ENCODE assay signal across 9 cellular contexts in genomic region chr1:56688522-56689026, GRCh38. TPM values are rescaled to one million over a fixed set of nuclear protein-coding genes. Genes with fewer than 3 reads are reported as not detected.
A peak's percentile ranks its signal among the peaks of the same experiment; 100 is the strongest.
DNase-seq lines count a peak whose midpoint lies in the region; TF ChIP-seq lines count a peak whose summit lies in the region.
"Had no signal": no experiment of that assay in that cellular context is flagged by ENCODE, and none has a peak within 500 bp of the region (broad histone marks: within the 10 kb centered on the region; RNA-seq: fewer than 3 reads in every experiment).

No MANE protein-coding gene starts in this region.

- H3K9me3 ChIP-seq in endocrine pancreas (ENCODE audit: control insufficient read depth, low read length) (no peaks in the 10 kb centered on the region), smooth muscle cell (replicated peaks; ENCODE audit: low read depth) (no peaks in the 10 kb centered on the region), vagina (no peaks in the 10 kb centered on the region)

- peak overlapping the region; percentile 10 for H3K4me3 ChIP-seq in endocrine pancreas (ENCODE audit: control insufficient read depth, insufficient read depth, low read length)
- no peak overlapping the region for H3K4me3 ChIP-seq in smooth muscle cell
- H3K4me3 ChIP-seq in vagina = no peak overlapping the region

- no peaks in the 10 kb centered on the region for H3F3A ChIP-seq in smooth muscle cell (ENCODE audit: low read depth)

- H3K79me2 ChIP-seq in smooth muscle cell (ENCODE audit: low read depth) = no peaks in the 10 kb centered on the region

- H3K4me1 ChIP-seq in endocrine pancreas (ENCODE audit: control insufficient read depth, insufficient read depth, low read length) (no peaks in the 10 kb centered on the region), smooth muscle cell (ENCODE audit: low read depth) (peaks cover 7% of the 10 kb centered on the region), vagina (no peaks in the 10 kb centered on the region)

- intact Hi-C loops in vagina (cut with DNase I) = no loop called here

- DNase-seq in SIG-M5 treated with dmso at 0.1 percent for 504 hours (lab: John Stamatoyannopoulos, UW; ENCODE audit: unreplicated experiment) = peak; percentile 1
- DNase-seq in SIG-M5 (lab: John Stamatoyannopoulos, UW) = no peak
- DNase-seq in HT1080 (ENCODE audit: low read depth) = peak; percentile 96
- no peak for DNase-seq in smooth muscle cell (lab: John Stamatoyannopoulos, UW; ENCODE audit: unreplicated experiment)
- DNase-seq in activated CD8-positive, alpha-beta memory T cell treated with anti-CD3 and anti-CD28 coated beads, Interleukin-2, amount 50 U/mL, for 4 hours = no peak
- no peak for DNase-seq in vagina (ENCODE audit: extremely low spot score in 2 of 2)
- no peak for DNase-seq in stimulated activated CD4-positive, alpha-beta T cell treated with anti-CD3 and anti-CD28 coated beads, Interleukin-1b, Interleukin-23, amount 100 ng/mL, for 48 hours
- DNase-seq: cerebellar nuclear complex had no signal

- H2AFZ ChIP-seq in smooth muscle cell (ENCODE audit: low read depth) = no peak overlapping the region

- TF ChIP-seq CTCF in smooth muscle cell (IDR thresholded peaks at IDR 0.05; ENCODE audit: borderline replicate concordance, insufficient read depth, poor library complexity, severe bottlenecking) (no peak), vagina (IDR thresholded peaks at IDR 0.05) (no peak)

- peak overlapping the region; percentile 86 for H3K27ac ChIP-seq in smooth muscle cell (ENCODE audit: low read depth)
- H3K27ac ChIP-seq in vagina = no peak overlapping the region

- no peaks in the 10 kb centered on the region for H4K20me1 ChIP-seq in smooth muscle cell (ENCODE audit: low read depth)

- TF ChIP-seq POLR2A in vagina (IDR thresholded peaks at IDR 0.05) = no peak

- H3K27me3 ChIP-seq in endocrine pancreas (ENCODE audit: control insufficient read depth, insufficient read depth, low read length) (no peaks in the 10 kb centered on the region), smooth muscle cell (ENCODE audit: low read depth) (no peaks in the 10 kb centered on the region), vagina (no peaks in the 10 kb centered on the region)

- no peak overlapping the region for H3K4me2 ChIP-seq in smooth muscle cell

- WGBS in smooth muscle cell (ENCODE audit: low lambda C conversion rate) = 34% methylated on average over 3 of the region's 3 CpGs

- H3K9ac ChIP-seq in endocrine pancreas (ENCODE audit: control insufficient read depth, insufficient read depth, low read length) = no peak overlapping the region
- H3K9ac ChIP-seq in smooth muscle cell (ENCODE audit: low read depth) = peak overlapping the region; percentile 21

- H3K36me3 ChIP-seq in endocrine pancreas (ENCODE audit: control insufficient read depth, insufficient read depth, low read length) (no peaks in the 10 kb centered on the region), smooth muscle cell (ENCODE audit: low read depth) (no peaks in the 10 kb centered on the region), vagina (no peaks in the 10 kb centered on the region)

RNA-seq across cellular contexts. Expression of gene PRKAA2, which starts 43.5 kb away (rescaled TPM):
- total RNA-seq in HT1080 (2014; rRNA removed; shearing (Covaris generic)) = 2.2 and 2.4 TPM in 2 replicates
- 2.2 and 2.8 TPM in 2 replicates for polyA plus RNA-seq in HT1080 (2015; cell fraction: cytosol; rRNA removed)
- polyA plus RNA-seq in HT1080 (2015; cell fraction: nucleus; rRNA removed) = 4.2 TPM in 2 replicates
- total RNA-seq in smooth muscle cell (1.3 and 1.8 TPM in 2 replicates), vagina (3.7 TPM)
- polyA plus RNA-seq in smooth muscle cell = 0.17 and 0.50 TPM in 2 replicates

Comparison
In these comparisons a context has a peak if more than half of its experiments do, and no peak if none do; other contexts are left out.
1. DNase-seq: peak in SIG-M5 treated with dmso at 0.1 percent for 504 hours (single experiment) and HT1080 (single experiment); none in SIG-M5 (single experiment), smooth muscle cell (single experiment), activated CD8-positive, alpha-beta memory T cell treated with anti-CD3 and anti-CD28 coated beads, Interleukin-2, amount 50 U/mL, for 4 hours (single experiment), vagina (0 of 2) and stimulated activated CD4-positive, alpha-beta T cell treated with anti-CD3 and anti-CD28 coated beads, Interleukin-1b, Interleukin-23, amount 100 ng/mL, for 48 hours (single experiment).